Comparison of ENCODE assay signal across 8 cellular contexts in the genomic region with DNA sequence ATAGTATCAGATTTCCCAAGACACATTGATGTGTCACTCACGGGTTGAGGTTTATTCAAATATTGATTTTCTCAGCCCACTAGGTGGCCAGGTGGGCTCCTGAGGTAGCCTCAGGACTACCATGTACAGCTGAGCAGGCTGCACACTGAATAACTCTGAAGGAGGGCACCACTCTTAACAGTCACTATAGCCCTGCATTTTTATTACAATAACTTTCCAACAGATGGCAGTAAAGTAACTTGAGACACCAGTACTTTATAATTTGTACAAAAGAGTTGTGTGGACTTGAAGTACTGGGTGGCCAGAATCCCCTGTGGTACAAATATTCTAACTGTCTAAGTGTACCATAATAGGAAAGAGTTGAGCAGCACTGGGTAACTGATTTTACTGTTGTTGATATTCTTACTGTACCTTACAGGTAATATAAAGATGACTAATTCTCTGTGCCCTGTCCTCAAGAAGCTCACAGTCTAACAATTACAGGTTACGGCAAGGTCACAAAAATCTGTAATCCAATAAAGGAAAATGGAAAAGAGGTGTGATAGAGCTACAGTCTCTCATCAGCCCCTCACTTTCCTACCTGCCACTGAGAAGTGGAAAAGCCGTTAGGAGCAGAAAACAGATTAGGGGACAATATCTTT.
DNase-seq lines count a peak whose midpoint lies in the region; ATAC-seq, FAIRE-seq and TF ChIP-seq lines count a peak whose summit lies in the region.

No MANE protein-coding gene starts in this region.

- peaks cover 6% of the 10 kb centered on the region for H3K36me3 ChIP-seq in BE2C
- H3K36me3 ChIP-seq in colonic mucosa: peaks cover 7% of the 10 kb centered on the region
- no peaks in the 10 kb centered on the region for H3K36me3 ChIP-seq in mucosa of descending colon (ENCODE audit: low read depth)

- no peaks in the 10 kb centered on the region for H3K4me1 Mint-ChIP-seq in activated T-helper 2 cell treated with anti-CD3 and anti-CD28 coated beads, Interferon-gamma antibody, Interleukin-2, Interleukin-4, amounts not matched to agents 10 μg/mL and 5 μg/mL and 100 μg/mL, durations not matched to agents 14 hours and 24 hours and 36 hours (ENCODE audit: low read depth)

- intact Hi-C loops in colonic mucosa (cut with DNase I): no loop called here
- intact Hi-C loops in mucosa of descending colon (cut with DNase I, micrococcal nuclease): no loop called here
- intact Hi-C loops in activated T-helper 2 cell treated with anti-CD3 and anti-CD28 coated beads, Interferon-gamma antibody, Interleukin-2, Interleukin-4, amounts not matched to agents 10 μg/mL and 5 μg/mL and 100 μg/mL, durations not matched to agents 14 hours and 24 hours and 36 hours (cut with micrococcal nuclease): loop anchor here (2.0 kb wide), 1 partner anchor 101 kb away; a partner anchor contains a TSS

- no peak overlapping the region for H3K27ac Mint-ChIP-seq in activated T-helper 2 cell treated with anti-CD3 and anti-CD28 coated beads, Interferon-gamma antibody, Interleukin-2, Interleukin-4, amounts not matched to agents 10 μg/mL and 5 μg/mL and 100 μg/mL, durations not matched to agents 14 hours and 24 hours and 36 hours

- FAIRE-seq in GM18507 (lab: Jason Lieb, UNC): peak; percentile 79

- TF ChIP-seq CTCF in BE2C (IDR thresholded peaks at IDR 0.05; ENCODE audit: low read depth, low read length): peak; percentile 50
- peak; percentile 32 for TF ChIP-seq CTCF in colonic mucosa (IDR thresholded peaks at IDR 0.05)
- TF ChIP-seq CTCF in mucosa of descending colon (IDR thresholded peaks at IDR 0.05): peak; percentile 11

- no peaks in the 10 kb centered on the region for H3K27me3 ChIP-seq in BE2C
- no peaks in the 10 kb centered on the region for H3K27me3 ChIP-seq in colonic mucosa

- no peaks in the 10 kb centered on the region for H3K9me3 Mint-ChIP-seq in activated T-helper 2 cell treated with anti-CD3 and anti-CD28 coated beads, Interferon-gamma antibody, Interleukin-2, Interleukin-4, amounts not matched to agents 10 μg/mL and 5 μg/mL and 100 μg/mL, durations not matched to agents 14 hours and 24 hours and 36 hours

- H3K9me3 ChIP-seq in BE2C: no peaks in the 10 kb centered on the region
- no peaks in the 10 kb centered on the region for H3K9me3 ChIP-seq in colonic mucosa
- H3K9me3 ChIP-seq in mucosa of descending colon: no peaks in the 10 kb centered on the region

- H3K9ac ChIP-seq in colonic mucosa (ENCODE audit: low read depth in 2 of 2, low read length in 2 of 2): no peak overlapping the region

- peak; percentile 65 for ATAC-seq in mucosa of descending colon
- ATAC-seq in HG03196 (IDR thresholded peaks at IDR 0.05; ENCODE audit: unreplicated experiment): no peak

- H3K4me3 Mint-ChIP-seq in activated T-helper 2 cell treated with anti-CD3 and anti-CD28 coated beads, Interferon-gamma antibody, Interleukin-2, Interleukin-4, amounts not matched to agents 10 μg/mL and 5 μg/mL and 100 μg/mL, durations not matched to agents 14 hours and 24 hours and 36 hours (ENCODE audit: low read depth): no peak overlapping the region

- no peak overlapping the region for H3K27ac ChIP-seq in colonic mucosa

- H3K4me3 ChIP-seq in BE2C (ENCODE audit: low read depth, low read length) (no peak overlapping the region), colonic mucosa (no peak overlapping the region), mucosa of descending colon (no peak overlapping the region)

- H3K4me1 ChIP-seq in BE2C (0 out of 2 replicates have a peak, but pooled peaks cover 3% of the 10 kb centered on the region), colonic mucosa (no peaks in the 10 kb centered on the region), mucosa of descending colon (ENCODE audit: low read depth) (no peaks in the 10 kb centered on the region)

- no peak for DNase-seq in BE2C
- DNase-seq in GM18507 (ENCODE audit: extremely low spot score, insufficient read length, low read depth): no peak
- peak; percentile 18 for DNase-seq in NCI-H748 treated with DMSO at 0.1 percent for 48 hours (lab: John Stamatoyannopoulos, UW)
- DNase-seq in colonic mucosa: no peak
- no peak for DNase-seq in mucosa of descending colon
- no peak for DNase-seq in activated T-helper 2 cell treated with anti-CD3 and anti-CD28 coated beads, Interferon-gamma antibody, Interleukin-2, Interleukin-4, amounts not matched to agents 10 μg/mL and 5 μg/mL and 100 μg/mL, durations not matched to agents 14 hours and 24 hours and 36 hours (ENCODE audit: low spot score)
- DNase-seq in activated CD4-positive, alpha-beta T cell treated with anti-CD3 and anti-CD28 coated beads for 48 hours: no peak

- H3K36me3 Mint-ChIP-seq in activated T-helper 2 cell treated with anti-CD3 and anti-CD28 coated beads, Interferon-gamma antibody, Interleukin-2, Interleukin-4, amounts not matched to agents 10 μg/mL and 5 μg/mL and 100 μg/mL, durations not matched to agents 14 hours and 24 hours and 36 hours (ENCODE audit: low read depth): peaks cover 12% of the 10 kb centered on the region

- no peaks in the 10 kb centered on the region for H3K27me3 Mint-ChIP-seq in activated T-helper 2 cell treated with anti-CD3 and anti-CD28 coated beads, Interferon-gamma antibody, Interleukin-2, Interleukin-4, amounts not matched to agents 10 μg/mL and 5 μg/mL and 100 μg/mL, durations not matched to agents 14 hours and 24 hours and 36 hours (ENCODE audit: low read depth)
